24 cellular contexts compared by ENCODE assay signal in the genomic region with DNA sequence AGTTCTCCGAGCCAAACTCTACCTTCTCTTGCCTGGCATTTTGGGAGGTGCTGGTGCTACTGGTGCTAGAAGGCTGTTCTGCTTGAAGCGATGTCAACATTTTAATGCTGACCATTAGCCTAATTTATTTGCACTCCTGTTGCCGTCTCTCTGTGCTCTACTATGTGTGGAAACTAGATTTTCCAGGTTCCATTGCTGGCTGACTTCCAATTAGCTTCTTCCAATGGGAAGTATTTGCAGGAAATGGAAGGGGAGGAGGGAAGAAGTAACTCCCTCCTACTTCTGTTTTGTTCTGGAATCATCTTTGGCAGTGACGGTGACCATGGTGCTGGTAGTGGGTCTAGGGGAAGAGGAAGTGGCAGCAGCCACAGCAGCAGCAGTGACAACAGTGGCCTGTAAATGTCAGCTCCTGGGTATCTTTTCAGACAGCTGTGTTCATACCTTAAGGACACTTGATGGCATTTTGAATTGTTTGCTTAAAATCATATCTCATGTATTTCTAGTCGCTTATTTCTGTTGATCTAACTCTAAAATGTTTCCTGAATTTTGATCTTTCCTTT. TPM values are rescaled to one million over a fixed set of nuclear protein-coding genes. Genes with fewer than 3 reads are reported as not detected.
DNase-seq lines count a peak whose midpoint lies in the region; ATAC-seq and TF ChIP-seq lines count a peak whose summit lies in the region.
"Had no signal": no experiment of that assay in that cellular context is flagged by ENCODE, and none has a peak within 500 bp of the region (broad histone marks: within the 10 kb centered on the region; RNA-seq: fewer than 3 reads in every experiment).

No MANE protein-coding gene starts in this region.

- peak overlapping the region; percentile 11; the same call in 1 of the 2 replicates for H2AFZ ChIP-seq in OCI-LY3 (ENCODE audit: low read depth, low read length)
- H2AFZ ChIP-seq: parathyroid adenoma had no signal

- TF ChIP-seq CTCF in OCI-LY3 (IDR thresholded peaks at IDR 0.05; ENCODE audit: low read depth, low read length) (no peak), left lung (IDR thresholded peaks at IDR 0.05) (no peak), GM10248 (IDR thresholded peaks at IDR 0.05; ENCODE audit: control extremely low read depth, extremely low read depth, low read depth, missing control alignments) (no peak)

- POLR2A ChIA-PET in GM10248 (lab: Yijun Ruan, JAX) = no interaction called here

- H3K27ac ChIP-seq in OCI-LY3 (ENCODE audit: low read length) (no peak overlapping the region), left lung (no peak overlapping the region)
- H3K27ac ChIP-seq: colonic mucosa, parathyroid adenoma, right lobe of liver had no signal

- H4K20me1 ChIP-seq in OCI-LY3 (ENCODE audit: insufficient read depth, low read length) = no peaks in the 10 kb centered on the region

- in situ Hi-C loops in KBM-7 (cut with MboI; ENCODE audit: low pct_unique_long_range_greater_than_20kb, low sequenced_read_pairs) = no loop called here

- CTCF ChIA-PET in GM10248 (lab: Yijun Ruan, JAX) = interaction anchor here (0.9 to 1.6 kb wide), 2 partner anchors 9 to 11 kb away, joined by 3 to 7 read pairs; no protein-coding TSS in a partner anchor

- ATAC-seq in left lung = peak; percentile 60
- ATAC-seq: Right ventricle myocardium inferior, T-cell had no signal

- H3K79me2 ChIP-seq in OCI-LY3 (ENCODE audit: low read length) = no peaks in the 10 kb centered on the region
- H3K79me2 ChIP-seq: parathyroid adenoma had no signal

- intact Hi-C loops in left lung (cut with DNase I) = no loop called here

- no peak overlapping the region for H3K9ac ChIP-seq in OCI-LY3 (ENCODE audit: low read length)
- H3K9ac ChIP-seq: parathyroid adenoma had no signal

- peak; percentile 57 for DNase-seq in DMS53 (lab: John Stamatoyannopoulos, UW)
- peak; percentile 13 for DNase-seq in KBM-7
- peak in 1 of 2 donors; percentile 42 for DNase-seq in left lung
- no peak for DNase-seq in GM10248 (ENCODE audit: extremely low spot score)
- no peak for DNase-seq in NCI-H187 treated with DMSO at 0.1 percent for 48 hours (lab: John Stamatoyannopoulos, UW)
- DNase-seq in NCI-H2196 treated with DMSO at 0.1 percent for 48 hours (lab: John Stamatoyannopoulos, UW; ENCODE audit: unreplicated experiment) = no peak
- DNase-seq: activated CD4-positive, alpha-beta memory T cell treated with anti-CD3 and anti-CD28 coated beads for 36 hours; activated CD4-positive, CD25-positive, alpha-beta regulatory T cell; activated gamma-delta T cell; CD4-positive, alpha-beta memory T cell; colonic mucosa; DMS79 treated with DMSO at 0.1 percent for 48 hours; endodermal cell; HCEC 1CT; mesendoderm; naive B cell; NCI-H1436 treated with DMSO at 0.1 percent for 48 hours; NCI-H2227 treated with DMSO at 0.1 percent for 48 hours; right lobe of liver; stimulated activated CD4-positive, alpha-beta T cell treated with anti-CD3 and anti-CD28 coated beads, Interleukin-15, amount 100 ng/mL, for 24 hours; T-cell had no signal

- H3K36me3 ChIP-seq in OCI-LY3 (replicated peaks; ENCODE audit: low read depth, low read length) (peaks cover 6% of the 10 kb centered on the region), left lung (no peaks in the 10 kb centered on the region)
- H3K36me3 ChIP-seq: colonic mucosa, right lobe of liver had no signal

- H3K9me3 ChIP-seq in OCI-LY3 (ENCODE audit: insufficient read depth, low read length) = no peaks in the 10 kb centered on the region; the same call in 1 of the 2 replicates
- no peaks in the 10 kb centered on the region for H3K9me3 ChIP-seq in left lung
- H3K9me3 ChIP-seq: colonic mucosa, right lobe of liver had no signal

- H3K4me3 ChIP-seq in OCI-LY3 (ENCODE audit: low read length) (no peak overlapping the region), left lung (no peak overlapping the region)
- H3K4me3 ChIP-seq: colonic mucosa, right lobe of liver had no signal

- H3K4me2 ChIP-seq in OCI-LY3 (ENCODE audit: low read length) = no peak overlapping the region

- peaks cover 20% of the 10 kb centered on the region for H3K4me1 ChIP-seq in OCI-LY3 (ENCODE audit: low read length)
- peaks cover 0 to 6% of the 10 kb centered on the region in 2 donors for H3K4me1 ChIP-seq in left lung
- H3K4me1 ChIP-seq: colonic mucosa, parathyroid adenoma, right lobe of liver had no signal

- no peaks in the 10 kb centered on the region for H3K27me3 ChIP-seq in OCI-LY3 (ENCODE audit: low read depth, low read length)
- no peaks in the 10 kb centered on the region for H3K27me3 ChIP-seq in left lung
- H3K27me3 ChIP-seq: colonic mucosa, right lobe of liver had no signal

RNA-seq across cellular contexts. Expression of gene TXNDC8, which starts 7.9 kb away (rescaled TPM):
- not detected for total RNA-seq in left lung
- total RNA-seq: activated CD4-positive, alpha-beta memory T cell treated with anti-CD3 and anti-CD28 coated beads for 36 hours; CD4-positive, alpha-beta memory T cell; colonic mucosa; endodermal cell; right lobe of liver; Right ventricle myocardium inferior; T-cell had no signal

Comparison
In these comparisons a context has a peak if more than half of its experiments do, and no peak if none do; other contexts are left out.
1. DNase-seq: peak in DMS53 (single experiment) and KBM-7 (single experiment); none in GM10248 (single experiment), NCI-H187 treated with DMSO at 0.1 percent for 48 hours (single experiment) and NCI-H2196 treated with DMSO at 0.1 percent for 48 hours (single experiment).